In the genomic region with DNA sequence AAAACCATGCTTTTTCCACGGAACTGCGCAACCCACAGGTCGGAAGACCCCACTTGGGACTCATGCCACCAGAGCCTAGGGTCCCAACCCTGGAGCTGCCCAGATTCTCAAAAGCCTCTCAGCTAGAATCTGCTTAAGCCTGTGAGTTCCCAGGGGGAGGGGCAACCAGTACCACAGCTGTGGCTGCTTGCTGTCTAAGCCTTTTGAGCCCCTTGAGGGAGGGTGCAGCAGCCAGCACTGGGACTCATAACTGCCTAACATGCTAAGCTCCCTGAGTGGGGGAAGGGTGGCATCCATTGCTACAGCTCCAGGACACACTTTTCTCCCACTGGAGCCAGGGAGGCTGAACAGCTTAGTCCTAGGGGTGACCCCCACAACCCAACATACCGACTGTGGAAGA, we compare ENCODE assay signal across 21 cellular contexts.
DNase-seq lines count a peak whose midpoint lies in the region; ATAC-seq and TF ChIP-seq lines count a peak whose summit lies in the region.
"Had no signal": no experiment of that assay in that cellular context is flagged by ENCODE, and none has a peak within 500 bp of the region (broad histone marks: within the 10 kb centered on the region; RNA-seq: fewer than 3 reads in every experiment).

No MANE protein-coding gene starts in this region.

- H4K20me1 ChIP-seq in neural progenitor cell (ENCODE audit: low read depth), result no peaks in the 10 kb centered on the region
- H4K20me1 ChIP-seq: BLaER1 treated with 17β-estradiol and CSF1 and Interleukin-3, amounts not matched to agents 10 nM and 100 nM had no signal

- H3K4me3 ChIP-seq in WERI-Rb-1 (ENCODE audit: low read depth, low read length), result no peak overlapping the region
- no peak overlapping the region for H3K4me3 ChIP-seq in neural progenitor cell
- H3K4me3 ChIP-seq: BLaER1 treated with 17β-estradiol and CSF1 and Interleukin-3, amounts not matched to agents 10 nM and 100 nM; GM12878 had no signal

- H3K27me3 ChIP-seq in WERI-Rb-1 (ENCODE audit: insufficient read depth, low read depth, severe bottlenecking) (no peaks in the 10 kb centered on the region), neural progenitor cell (no peaks in the 10 kb centered on the region)
- H3K27me3 ChIP-seq: BLaER1 treated with 17β-estradiol and CSF1 and Interleukin-3, amounts not matched to agents 10 nM and 100 nM had no signal

- H3F3A ChIP-seq in neural progenitor cell (ENCODE audit: low read depth), result no peaks in the 10 kb centered on the region

- H3K27me3 Mint-ChIP-seq in neural progenitor cell (ENCODE audit: insufficient read depth, low read depth), result peaks cover 2% of the 10 kb centered on the region
- H3K27me3 Mint-ChIP-seq: B cell had no signal

- H2AFZ ChIP-seq in neural progenitor cell (replicated peaks), result no peak overlapping the region

- no peaks in the 10 kb centered on the region for H3K79me2 ChIP-seq in neural progenitor cell (ENCODE audit: low read depth)

- no peak overlapping the region for H3K9ac ChIP-seq in neural progenitor cell
- H3K9ac ChIP-seq: BLaER1 treated with 17β-estradiol and CSF1 and Interleukin-3, amounts not matched to agents 10 nM and 100 nM had no signal

- H3K4me1 Mint-ChIP-seq in neural progenitor cell, result no peaks in the 10 kb centered on the region
- H3K4me1 Mint-ChIP-seq: B cell had no signal

- peak; percentile 17 for DNase-seq in NCI-H524 treated with DMSO at 0.1 percent for 48 hours (lab: John Stamatoyannopoulos, UW)
- DNase-seq in WERI-Rb-1, result peak; percentile 92
- peak; percentile 44 for DNase-seq in neural progenitor cell (ENCODE audit: low spot score)
- no peak for DNase-seq in activated T-cell treated with anti-CD3 and anti-CD28 coated beads for 4 hours
- no peak for DNase-seq in NCI-H1105 treated with DMSO at 0.1 percent for 48 hours (lab: John Stamatoyannopoulos, UW)
- DNase-seq: Calu3; CD8-positive, alpha-beta T cell; DMS 273 treated with DMSO at 0.1 percent for 48 hours; DMS53; DND-41; EL; GOT3; H7; HFFc6 had no signal

- ATAC-seq in GM19023 (IDR thresholded peaks at IDR 0.05; ENCODE audit: unreplicated experiment) (no peak), GM18502 (IDR thresholded peaks at IDR 0.05; ENCODE audit: poor library complexity, unreplicated experiment) (no peak)
- ATAC-seq: CD8-positive, alpha-beta T cell; GM12878; HCT116 had no signal

- no peaks in the 10 kb centered on the region for H3K4me1 ChIP-seq in neural progenitor cell
- H3K4me1 ChIP-seq: BLaER1 treated with 17β-estradiol and CSF1 and Interleukin-3, amounts not matched to agents 10 nM and 100 nM had no signal

- H3K9me3 ChIP-seq in WERI-Rb-1 (ENCODE audit: severe bottlenecking), result no peaks in the 10 kb centered on the region
- H3K9me3 ChIP-seq in neural progenitor cell (ENCODE audit: low read depth), result no peaks in the 10 kb centered on the region
- H3K9me3 ChIP-seq: BLaER1 treated with 17β-estradiol and CSF1 and Interleukin-3, amounts not matched to agents 10 nM and 100 nM had no signal

- no peak overlapping the region for H3K4me2 ChIP-seq in neural progenitor cell
- H3K4me2 ChIP-seq: BLaER1 treated with 17β-estradiol and CSF1 and Interleukin-3, amounts not matched to agents 10 nM and 100 nM had no signal

- H3K36me3 Mint-ChIP-seq in neural progenitor cell, result no peaks in the 10 kb centered on the region
- H3K36me3 Mint-ChIP-seq: CD8-positive, alpha-beta T cell had no signal

- TF ChIP-seq CTCF in WERI-Rb-1 (IDR thresholded peaks at IDR 0.05; ENCODE audit: low read depth, low read length) (no peak), neural progenitor cell (IDR thresholded peaks at IDR 0.05) (no peak)

- H3K9me3 Mint-ChIP-seq in neural progenitor cell, result peaks cover 5% of the 10 kb centered on the region

- H3K27ac ChIP-seq in WERI-Rb-1 (peak overlapping the region; percentile 35), neural progenitor cell (no peak overlapping the region)
- H3K27ac ChIP-seq: BLaER1 treated with 17β-estradiol and CSF1 and Interleukin-3, amounts not matched to agents 10 nM and 100 nM; HL-60 had no signal

- H3K4me3 Mint-ChIP-seq in neural progenitor cell, result no peak overlapping the region
- H3K4me3 Mint-ChIP-seq: B cell; CD8-positive, alpha-beta T cell; HFFc6 had no signal

- H3K27ac Mint-ChIP-seq in neural progenitor cell, result no peak overlapping the region
- H3K27ac Mint-ChIP-seq: B cell; CD8-positive, alpha-beta T cell; HFFc6 had no signal

- H3K36me3 ChIP-seq in WERI-Rb-1 (no peaks in the 10 kb centered on the region), neural progenitor cell (no peaks in the 10 kb centered on the region)
- H3K36me3 ChIP-seq: BLaER1 treated with 17β-estradiol and CSF1 and Interleukin-3, amounts not matched to agents 10 nM and 100 nM had no signal

Comparison
In these comparisons a context has a peak if more than half of its experiments do, and no peak if none do; other contexts are left out.
1. DNase-seq: peak in NCI-H524 treated with DMSO at 0.1 percent for 48 hours (single experiment), WERI-Rb-1 (single experiment) and neural progenitor cell (single experiment); none in activated T-cell treated with anti-CD3 and anti-CD28 coated beads for 4 hours (single experiment) and NCI-H1105 treated with DMSO at 0.1 percent for 48 hours (single experiment).